Comparison of ENCODE assay signal across 17 cellular contexts in genomic region chr2:197085665-197086064, GRCh38.
DNase-seq lines count a peak whose midpoint lies in the region; ATAC-seq and TF ChIP-seq lines count a peak whose summit lies in the region.
"Had no signal": no experiment of that assay in that cellular context is flagged by ENCODE, and none has a peak within 500 bp of the region (broad histone marks: within the 10 kb centered on the region; RNA-seq: fewer than 3 reads in every experiment).

No MANE protein-coding gene starts in this region.

- no peak overlapping the region for H2AK5ac ChIP-seq in H9 (ENCODE audit: insufficient read length, low read length)

- 0 out of 2 replicates have a peak, but pooled peaks cover under 1% of the 10 kb centered on the region for H3K4me1 ChIP-seq in H9 (ENCODE audit: insufficient read depth, low read length)

- H3K27me3 ChIP-seq in H9 (ENCODE audit: insufficient read depth, low read length): no peaks in the 10 kb centered on the region

- no peak overlapping the region for H3K23ac ChIP-seq in H9 (ENCODE audit: insufficient read length, low read depth, low read length)

- no peak overlapping the region for H3K18ac ChIP-seq in H9 (ENCODE audit: insufficient read length, low read depth, low read length)

- H2BK15ac ChIP-seq in H9 (ENCODE audit: low read depth, low read length): no peak overlapping the region

- no peak overlapping the region for H3K4me2 ChIP-seq in H9 (ENCODE audit: insufficient read depth, insufficient read length, low read length)

- no peaks in the 10 kb centered on the region for H3K23me2 ChIP-seq in H9 (ENCODE audit: insufficient read length, low read depth, low read length, poor library complexity, severe bottlenecking)

- no peak overlapping the region for H4K91ac ChIP-seq in H9 (ENCODE audit: insufficient read length, low read depth, low read length)

- no peak overlapping the region for H2BK120ac ChIP-seq in H9 (ENCODE audit: low read depth, low read length, poor library complexity, severe bottlenecking)

- H3K4ac ChIP-seq in H9 (ENCODE audit: low read depth, low read length): no peak overlapping the region

- H3K56ac ChIP-seq in H9 (ENCODE audit: insufficient read length, low read depth, low read length): no peak overlapping the region

- ATAC-seq in naive B cell (ENCODE audit: low read depth in 2 of 2): no peak
- no peak for ATAC-seq in stimulated activated memory B cell treated with anti-CD40 and anti-IgM and Interleukin-4, amounts not matched to agents 10 μg/mL and 1 μg/mL and 100 μg/mL, for 72 hours
- ATAC-seq in HG02763 (IDR thresholded peaks at IDR 0.05; ENCODE audit: unreplicated experiment): no peak
- ATAC-seq in GM19463 (IDR thresholded peaks at IDR 0.05; ENCODE audit: unreplicated experiment): no peak
- ATAC-seq: HCT116 had no signal

- no peak overlapping the region for H2AFZ ChIP-seq in H9 (ENCODE audit: low read length)

- H3K79me2 ChIP-seq in H9 (ENCODE audit: insufficient read depth, low read length): no peaks in the 10 kb centered on the region

- H3K4me3 Mint-ChIP-seq in activated T-cell treated with anti-CD3 and anti-CD28 coated beads, Interleukin-2, amount 50 U/mL, for 24 hours: no peak overlapping the region
- H3K4me3 Mint-ChIP-seq in IgD-negative memory B cell: no peak overlapping the region
- no peak overlapping the region for H3K4me3 Mint-ChIP-seq in naive B cell
- no peak overlapping the region for H3K4me3 Mint-ChIP-seq in stimulated activated memory B cell treated with anti-CD40 and anti-IgM and Interleukin-4, amounts not matched to agents 10 μg/mL and 1 μg/mL and 100 μg/mL, for 72 hours
- H3K4me3 Mint-ChIP-seq in H9: no peak overlapping the region
- H3K4me3 Mint-ChIP-seq: CD4-positive, CD25-positive, alpha-beta regulatory T cell had no signal

- H3K27me3 Mint-ChIP-seq in activated T-cell treated with anti-CD3 and anti-CD28 coated beads, Interleukin-2, amount 50 U/mL, for 24 hours: no peaks in the 10 kb centered on the region
- H3K27me3 Mint-ChIP-seq in IgD-negative memory B cell (no peaks in the 10 kb centered on the region), naive B cell (no peaks in the 10 kb centered on the region), H9 (ENCODE audit: low read depth) (0 out of 2 replicates have a peak, but pooled peaks cover 1% of the 10 kb centered on the region)
- H3K27me3 Mint-ChIP-seq in stimulated activated memory B cell treated with anti-CD40 and anti-IgM and Interleukin-4, amounts not matched to agents 10 μg/mL and 1 μg/mL and 100 μg/mL, for 72 hours: no peaks in the 10 kb centered on the region
- H3K27me3 Mint-ChIP-seq: CD4-positive, CD25-positive, alpha-beta regulatory T cell had no signal

- no peak overlapping the region for H2BK12ac ChIP-seq in H9 (ENCODE audit: insufficient read length, low read depth, low read length)

- H2BK5ac ChIP-seq in H9 (ENCODE audit: insufficient read length, low read length): no peak overlapping the region

- no peak overlapping the region for H4K8ac ChIP-seq in H9 (replicated peaks; ENCODE audit: insufficient read length, low read depth, low read length)

- H3K14ac ChIP-seq in H9 (ENCODE audit: insufficient read depth, low read length): no peak overlapping the region

- no peak overlapping the region for H3K27ac ChIP-seq in H9 (ENCODE audit: insufficient read length, low read depth, low read length)
- H3K27ac ChIP-seq: RWPE1 had no signal

- no peak overlapping the region for H3T11ph ChIP-seq in H9 (ENCODE audit: low read length)

- no peaks in the 10 kb centered on the region for H3K9me3 ChIP-seq in H9 (ENCODE audit: control insufficient read depth, low read depth, low read length)

- H3K27ac Mint-ChIP-seq in activated T-cell treated with anti-CD3 and anti-CD28 coated beads, Interleukin-2, amount 50 U/mL, for 24 hours: peak overlapping the region; percentile 5
- peak overlapping the region in 2 of 3 donors; percentile 63 to 95 for H3K27ac Mint-ChIP-seq in IgD-negative memory B cell
- peak overlapping the region in 5 of 6 donors; percentile 74 to 90 (median 86) for H3K27ac Mint-ChIP-seq in naive B cell
- H3K27ac Mint-ChIP-seq in stimulated activated memory B cell treated with anti-CD40 and anti-IgM and Interleukin-4, amounts not matched to agents 10 μg/mL and 1 μg/mL and 100 μg/mL, for 72 hours: peak overlapping the region; percentile 67
- H3K27ac Mint-ChIP-seq in H9: no peak overlapping the region

- peaks cover 87% of the 10 kb centered on the region for H3K36me3 Mint-ChIP-seq in activated T-cell treated with anti-CD3 and anti-CD28 coated beads, Interleukin-2, amount 50 U/mL, for 24 hours (ENCODE audit: low read depth)
- peaks cover 2% of the 10 kb centered on the region for H3K36me3 Mint-ChIP-seq in IgD-negative memory B cell
- H3K36me3 Mint-ChIP-seq in naive B cell: peaks cover 34 to 54% of the 10 kb centered on the region in 2 donors
- H3K36me3 Mint-ChIP-seq in stimulated activated memory B cell treated with anti-CD40 and anti-IgM and Interleukin-4, amounts not matched to agents 10 μg/mL and 1 μg/mL and 100 μg/mL, for 72 hours: peaks cover 79% of the 10 kb centered on the region
- no peaks in the 10 kb centered on the region for H3K36me3 Mint-ChIP-seq in H9 (ENCODE audit: insufficient read depth in 1 of 3, low read depth in 3 of 3)

- DNase-seq in activated T-cell treated with anti-CD3 and anti-CD28 coated beads, Interleukin-2, amount 50 U/mL, for 24 hours: no peak
- no peak for DNase-seq in activated T-cell treated with anti-CD3 and anti-CD28 coated beads, Interleukin-2, amount 50 U/mL, for 48 hours
- DNase-seq in naive B cell (no peak), H9 (no peak)
- DNase-seq: CD4-positive, CD25-positive, alpha-beta regulatory T cell; DND-41; GDM1; KBM-7; NCI-H146; NCI-H345; NK-92 treated with Interleukin-12 subunit alpha and Interleukin-12 subunit beta, amount 100 ng/mL, for 24 hours had no signal

- peaks cover 16% of the 10 kb centered on the region for H3K4me1 Mint-ChIP-seq in activated T-cell treated with anti-CD3 and anti-CD28 coated beads, Interleukin-2, amount 50 U/mL, for 24 hours (ENCODE audit: low read depth)
- peaks cover 16 to 25% (median 18%) of the 10 kb centered on the region in 3 donors for H3K4me1 Mint-ChIP-seq in IgD-negative memory B cell
- peaks cover 20 to 41% (median 24%) of the 10 kb centered on the region in 3 donors for H3K4me1 Mint-ChIP-seq in naive B cell
- peaks cover 35% of the 10 kb centered on the region for H3K4me1 Mint-ChIP-seq in stimulated activated memory B cell treated with anti-CD40 and anti-IgM and Interleukin-4, amounts not matched to agents 10 μg/mL and 1 μg/mL and 100 μg/mL, for 72 hours
- H3K4me1 Mint-ChIP-seq in H9: peaks cover 2 to 5% of the 10 kb centered on the region in 2 experiments

- no peaks in the 10 kb centered on the region for H4K20me1 ChIP-seq in H9 (ENCODE audit: control insufficient read depth, insufficient read depth, insufficient read length)

- no peak for TF ChIP-seq CTCF in H9 (conservative IDR thresholded peaks at IDR 0.05)

- no CpG with 5 or more reads among the region's 5 CpGs for WGBS in H9 (ENCODE audit: extremely low coverage, insufficient read length, low lambda C conversion rate)

- no peak overlapping the region for H2BK20ac ChIP-seq in H9 (ENCODE audit: low read depth, low read length, poor library complexity, severe bottlenecking)

- no peak overlapping the region for H4K5ac ChIP-seq in H9 (ENCODE audit: insufficient read length, low read depth, low read length)

- no peak overlapping the region for H3K9ac ChIP-seq in H9 (ENCODE audit: extremely low read depth, insufficient read length, low read length)

- H3K79me1 ChIP-seq in H9 (ENCODE audit: insufficient read depth, low read depth, low read length, poor library complexity, severe bottlenecking): no peaks in the 10 kb centered on the region

- no peaks in the 10 kb centered on the region for H3K9me3 Mint-ChIP-seq in activated T-cell treated with anti-CD3 and anti-CD28 coated beads, Interleukin-2, amount 50 U/mL, for 24 hours
- no peaks in the 10 kb centered on the region for H3K9me3 Mint-ChIP-seq in IgD-negative memory B cell
- H3K9me3 Mint-ChIP-seq in naive B cell: no peaks in the 10 kb centered on the region
- no peaks in the 10 kb centered on the region for H3K9me3 Mint-ChIP-seq in stimulated activated memory B cell treated with anti-CD40 and anti-IgM and Interleukin-4, amounts not matched to agents 10 μg/mL and 1 μg/mL and 100 μg/mL, for 72 hours
- H3K9me3 Mint-ChIP-seq in H9: no peaks in the 10 kb centered on the region
- H3K9me3 Mint-ChIP-seq: CD4-positive, CD25-positive, alpha-beta regulatory T cell had no signal

Comparison
In these comparisons a context has a peak if more than half of its experiments do, and no peak if none do; other contexts are left out.
1. H3K27ac Mint-ChIP-seq: peak in activated T-cell treated with anti-CD3 and anti-CD28 coated beads, Interleukin-2, amount 50 U/mL, for 24 hours (single experiment), IgD-negative memory B cell (2 of 3), naive B cell (5 of 6) and stimulated activated memory B cell treated with anti-CD40 and anti-IgM and Interleukin-4, amounts not matched to agents 10 μg/mL and 1 μg/mL and 100 μg/mL, for 72 hours (single experiment); none in H9 (0 of 3).